Comparison of ENCODE assay signal across 15 cellular contexts in the genomic region with DNA sequence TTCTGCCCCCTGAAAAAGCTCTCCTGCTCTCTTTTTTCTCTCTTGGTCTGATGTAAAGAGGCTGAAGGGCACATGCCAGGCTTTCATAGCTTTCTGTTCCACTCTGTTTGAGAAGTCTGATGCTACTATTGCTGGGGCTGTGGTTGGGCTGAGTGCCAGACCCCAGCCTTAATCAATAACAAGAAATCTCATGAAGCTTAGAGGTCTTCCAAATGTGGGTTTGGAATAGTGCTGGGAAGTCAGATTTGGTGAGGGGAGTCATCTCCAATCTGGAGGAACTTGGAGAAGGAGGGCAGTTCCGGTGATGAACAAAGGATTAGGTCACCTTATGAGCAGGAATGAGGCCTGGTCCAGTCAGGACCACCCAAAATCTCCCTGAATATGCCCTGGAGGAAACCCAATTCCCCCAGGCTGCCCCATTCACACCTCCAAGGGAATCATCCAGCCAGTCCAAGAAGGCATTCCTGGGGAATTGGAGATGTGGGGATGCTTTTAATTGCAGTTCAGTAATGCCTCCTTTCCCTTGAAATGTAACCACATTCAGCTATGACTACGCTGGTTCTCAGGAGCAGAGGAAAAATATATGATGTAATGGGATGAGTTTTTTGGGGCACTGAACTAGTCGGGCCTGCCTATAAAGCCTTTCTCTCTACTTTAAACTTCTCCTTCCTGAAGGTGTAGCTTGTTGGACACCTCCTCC.
DNase-seq lines count a peak whose midpoint lies in the region; ATAC-seq, FAIRE-seq and TF ChIP-seq lines count a peak whose summit lies in the region.
"Had no signal": no experiment of that assay in that cellular context is flagged by ENCODE, and none has a peak within 500 bp of the region (broad histone marks: within the 10 kb centered on the region; RNA-seq: fewer than 3 reads in every experiment).

No MANE protein-coding gene starts in this region.

- FAIRE-seq in D721Med (lab: Jason Lieb, UNC) = no peak
- FAIRE-seq: bronchial epithelial cell had no signal

- POLR2A ChIA-PET in T-cell (lab: Charles Lee) = no interaction called here

- H3K27me3 Mint-ChIP-seq in chondrocyte (ENCODE audit: low read depth) = no peaks in the 10 kb centered on the region
- no peaks in the 10 kb centered on the region for H3K27me3 Mint-ChIP-seq in nephron (ENCODE audit: low read depth)
- H3K27me3 Mint-ChIP-seq in T-cell = peaks cover 28 to 32% of the 10 kb centered on the region in 2 donors

- H3K4me1 Mint-ChIP-seq in chondrocyte (ENCODE audit: low read depth) (peaks cover 96% of the 10 kb centered on the region), nephron (peaks cover 83% of the 10 kb centered on the region), T-cell (peaks cover 0 to 6% (median 0%) of the 10 kb centered on the region in 3 donors)

- CTCF ChIA-PET in T-cell (lab: Charles Lee) = interaction anchor here in 1 of 2 donors (0.7 kb wide), 1 partner anchor 603 kb away, joined by 3 read pairs; no protein-coding TSS in a partner anchor

- H3K4me3 Mint-ChIP-seq in chondrocyte (ENCODE audit: unreplicated experiment) (no peak overlapping the region), nephron (no peak overlapping the region), T-cell (no peak overlapping the region)
- H3K4me3 Mint-ChIP-seq: activated CD8-positive, alpha-beta T cell treated with anti-CD3 and anti-CD28 coated beads for 36 hours had no signal

- no peak for TF ChIP-seq CTCF in chondrocyte (IDR thresholded peaks at IDR 0.05)
- TF ChIP-seq CTCF in nephron (IDR thresholded peaks at IDR 0.05; ENCODE audit: unreplicated experiment in 3 of 3) = no peak
- TF ChIP-seq CTCF in D721Med (IDR thresholded peaks at IDR 0.05; ENCODE audit: insufficient read depth, missing control alignments) = no peak

- no peaks in the 10 kb centered on the region for H3K9me3 Mint-ChIP-seq in chondrocyte (ENCODE audit: low read depth)
- no peaks in the 10 kb centered on the region for H3K9me3 Mint-ChIP-seq in nephron
- H3K9me3 Mint-ChIP-seq in T-cell = no peaks in the 10 kb centered on the region
- H3K9me3 Mint-ChIP-seq: activated CD8-positive, alpha-beta T cell treated with anti-CD3 and anti-CD28 coated beads for 36 hours had no signal

- H3K36me3 Mint-ChIP-seq in chondrocyte (ENCODE audit: low read depth) (peaks cover 10% of the 10 kb centered on the region), nephron (ENCODE audit: low read depth) (no peaks in the 10 kb centered on the region), T-cell (no peaks in the 10 kb centered on the region)

- DNase-seq in AG08396 (ENCODE audit: low spot score) (peak; percentile 19), chondrocyte (ENCODE audit: low spot score) (no peak), D721Med (ENCODE audit: insufficient read length, low spot score) (no peak), G401 (ENCODE audit: low spot score) (no peak), T-cell (no peak)
- DNase-seq: activated CD8-positive, alpha-beta T cell treated with anti-CD3 and anti-CD28 coated beads for 36 hours; activated effector memory CD4-positive, alpha-beta T cell treated with anti-CD3 and anti-CD28 coated beads, Interleukin-2, amount 50 U/mL, for 16 hours; NCI-H1105 treated with DMSO at 0.1 percent for 48 hours; NCI-H446 treated with DMSO at 0.1 percent for 48 hours; T1000; tibial artery had no signal

- ATAC-seq in HG03354 (IDR thresholded peaks at IDR 0.05; ENCODE audit: poor library complexity, severe bottlenecking, unreplicated experiment) (peak; percentile 23), HG03196 (IDR thresholded peaks at IDR 0.05; ENCODE audit: unreplicated experiment) (no peak), T-cell (replicated peaks in 1 of 4) (no peak)
- ATAC-seq: activated CD8-positive, alpha-beta T cell treated with anti-CD3 and anti-CD28 coated beads for 36 hours had no signal

- in situ Hi-C loops in G401 (cut with HindIII; ENCODE audit: low sequenced_read_pairs) = no loop called here

- peak overlapping the region; percentile 87 for H3K27ac Mint-ChIP-seq in chondrocyte (ENCODE audit: unreplicated experiment)
- H3K27ac Mint-ChIP-seq in nephron = peak overlapping the region; percentile 55 to 96 (median 70)
- H3K27ac Mint-ChIP-seq in T-cell = no peak overlapping the region
- H3K27ac Mint-ChIP-seq: activated CD8-positive, alpha-beta T cell treated with anti-CD3 and anti-CD28 coated beads for 36 hours had no signal

Comparison
In these comparisons a context has a peak if more than half of its experiments do, and no peak if none do; other contexts are left out.
1. H3K27ac Mint-ChIP-seq: peak in chondrocyte (single experiment) and nephron (3 of 3); none in T-cell (0 of 2).